Comparison of ENCODE assay signal across 18 cellular contexts in the genomic region with DNA sequence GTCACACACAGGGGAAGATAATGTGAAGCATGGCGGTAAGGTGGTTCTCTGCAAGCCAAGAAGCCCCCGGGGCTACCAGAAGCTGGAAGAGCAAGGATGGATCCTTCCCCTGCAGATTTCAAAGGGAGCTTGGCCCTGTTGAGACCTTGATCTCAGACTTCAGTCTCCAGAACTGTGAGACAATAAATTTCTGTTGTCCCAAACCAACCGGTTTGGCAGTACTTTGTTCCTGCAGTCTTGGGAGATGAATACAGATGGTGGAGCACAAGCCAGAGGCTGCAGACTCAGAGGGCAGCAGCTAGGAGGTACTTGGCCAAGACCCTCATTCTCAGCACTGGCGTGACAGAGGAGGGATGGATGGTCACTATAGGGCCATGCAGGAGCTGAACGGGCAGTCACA.
DNase-seq lines count a peak whose midpoint lies in the region; ATAC-seq, FAIRE-seq and TF ChIP-seq lines count a peak whose summit lies in the region.
"Had no signal": no experiment of that assay in that cellular context is flagged by ENCODE, and none has a peak within 500 bp of the region (broad histone marks: within the 10 kb centered on the region; RNA-seq: fewer than 3 reads in every experiment).

No MANE protein-coding gene starts in this region.

- H3K4me3 ChIP-seq in epithelial cell of esophagus (ENCODE audit: low read length) (no peak overlapping the region), small intestine (ENCODE audit: low read depth in 1 of 2, low read length in 2 of 2) (no peak overlapping the region)
- H3K4me3 ChIP-seq: BLaER1 treated with 17β-estradiol and CSF1 and Interleukin-3, amounts not matched to agents 10 nM and 100 nM; GM23248; HAP-1 had no signal

- DNase-seq in HT-29 (ENCODE audit: low spot score): peak; percentile 29
- peak; percentile 20 for DNase-seq in epithelial cell of esophagus (ENCODE audit: low read depth)
- peak; percentile 54 for DNase-seq in small intestine
- no peak for DNase-seq in AG08396 (ENCODE audit: low spot score)
- no peak for DNase-seq in medulla oblongata (ENCODE audit: extremely low spot score)
- DNase-seq: 8988T; CD4-positive, alpha-beta memory T cell; DMS 273 treated with DMSO at 0.1 percent for 48 hours; DMS53; DND-41; EL; GM23248 had no signal

- H3K36me3 ChIP-seq in small intestine (ENCODE audit: control insufficient read depth in 2 of 2, insufficient read depth in 2 of 2, low read length in 2 of 2): no peaks in the 10 kb centered on the region
- H3K36me3 ChIP-seq: BLaER1 treated with 17β-estradiol and CSF1 and Interleukin-3, amounts not matched to agents 10 nM and 100 nM; HAP-1 had no signal

- WGBS in small intestine, 3 donors: 49 to 77% (median 62%) methylated on average over 5 of the region's 5 CpGs

- H3K9me3 ChIP-seq in small intestine (ENCODE audit: control insufficient read depth, low read depth): no peaks in the 10 kb centered on the region
- H3K9me3 ChIP-seq: HAP-1 had no signal

- ATAC-seq in GM18858 (IDR thresholded peaks at IDR 0.05; ENCODE audit: unreplicated experiment): no peak

- peaks cover 0 to 2% of the 10 kb centered on the region in 2 donors for H3K27me3 ChIP-seq in small intestine (ENCODE audit: control insufficient read depth in 2 of 2, insufficient read depth in 2 of 2, low read length in 2 of 2)
- H3K27me3 ChIP-seq: BLaER1 treated with 17β-estradiol and CSF1 and Interleukin-3, amounts not matched to agents 10 nM and 100 nM had no signal

- 0 out of 2 replicates have a peak overlapping the region, but pooled peaks have one; percentile 6 for H3K27ac ChIP-seq in C4-2B
- H3K27ac ChIP-seq in small intestine (ENCODE audit: low read depth in 1 of 2, low read length in 1 of 2): no peak overlapping the region
- H3K27ac ChIP-seq: BLaER1 treated with 17β-estradiol and CSF1 and Interleukin-3, amounts not matched to agents 10 nM and 100 nM; GM23248 had no signal

- TF ChIP-seq CTCF in C4-2B (conservative IDR thresholded peaks at IDR 0.05) (no peak), epithelial cell of esophagus (IDR thresholded peaks at IDR 0.05; ENCODE audit: insufficient read depth, low read depth, low read length, missing control alignments) (no peak)

- H3K4me1 ChIP-seq in small intestine (ENCODE audit: control insufficient read depth in 2 of 2, insufficient read depth in 1 of 2, low read depth in 1 of 2, low read length in 1 of 2): no peaks in the 10 kb centered on the region
- H3K4me1 ChIP-seq: HAP-1 had no signal

- FAIRE-seq in small intestine (lab: Jason Lieb, UNC): no peak
- FAIRE-seq: G401.6, GM12891 had no signal

Comparison
In these comparisons a context has a peak if more than half of its experiments do, and no peak if none do; other contexts are left out.
1. DNase-seq: peak in HT-29 (single experiment), epithelial cell of esophagus (single experiment) and small intestine (single experiment); none in AG08396 (single experiment) and medulla oblongata (single experiment).